24 cellular contexts compared by ENCODE assay signal in genomic region chr12:18320976-18321375, GRCh38. TPM values are rescaled to one million over a fixed set of nuclear protein-coding genes. Genes with fewer than 3 reads are reported as not detected.
"Had no signal": no experiment of that assay in that cellular context is flagged by ENCODE, and none has a peak within 500 bp of the region (broad histone marks: within the 10 kb centered on the region; RNA-seq: fewer than 3 reads in every experiment).

No MANE protein-coding gene starts in this region.

- H3K27ac ChIP-seq: colonic mucosa, epithelial cell of prostate, esophagus squamous epithelium, gastrocnemius medialis, heart right ventricle, lower lobe of right lung had no signal

- H3K27me3 ChIP-seq: colonic mucosa, esophagus squamous epithelium, gastrocnemius medialis, heart right ventricle had no signal

- ATAC-seq: effector memory CD8-positive, alpha-beta T cell; esophagus mucosa; gastrocnemius medialis; heart right ventricle; left cardiac atrium; left ventricle myocardium superior had no signal

- DNase-seq: colonic mucosa; cortex of kidney; effector CD8-positive, alpha-beta T cell; effector memory CD8-positive, alpha-beta T cell; endodermal cell; erythroblast; esophagus squamous epithelium; foreskin fibroblast; foreskin melanocyte; gastrocnemius medialis; glutamatergic neuron; head of caudate nucleus; heart right ventricle; hippocampal formation; left cardiac atrium; left ventricle myocardium superior; lower lobe of right lung; mesenchymal stem cell; midbrain had no signal

- H3K4me3 ChIP-seq: colonic mucosa, esophagus squamous epithelium, gastrocnemius medialis, heart right ventricle, lower lobe of right lung had no signal

- H3K4me1 ChIP-seq: colonic mucosa, esophagus squamous epithelium, gastrocnemius medialis, lower lobe of right lung had no signal

- H3K9me3 ChIP-seq: colonic mucosa, esophagus squamous epithelium, gastrocnemius medialis, heart right ventricle, lower lobe of right lung had no signal

- H3K36me3 ChIP-seq: colonic mucosa, gastrocnemius medialis, heart right ventricle, lower lobe of right lung had no signal

RNA-seq across cellular contexts. Expression of gene PIK3C2G, which starts 59.7 kb away (rescaled TPM):
- total RNA-seq: chondrocyte, endodermal cell, glomerular endothelial cell, heart right ventricle, left cardiac atrium, left ventricle myocardium superior, mononuclear cell had no signal
